Comparison of ENCODE assay signal across 1 cellular context in the genomic region with DNA sequence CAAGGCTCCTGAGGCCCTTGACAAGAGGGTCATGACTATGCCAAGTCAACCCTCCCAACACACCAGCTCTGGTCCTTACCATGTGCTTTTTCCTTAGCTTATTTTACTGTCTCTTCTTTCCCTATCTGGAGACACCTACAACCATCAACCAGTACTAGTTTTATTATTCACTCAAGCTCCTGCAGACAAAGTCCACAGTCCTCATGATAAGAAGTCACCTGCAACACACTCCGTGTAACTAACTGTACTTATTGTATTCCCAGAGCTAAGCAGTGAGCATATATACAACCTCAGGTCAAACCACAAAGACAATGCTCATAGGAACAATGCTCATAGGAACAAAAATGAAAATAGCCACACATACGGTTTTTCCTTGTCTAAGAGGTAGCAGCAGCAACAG.
TF ChIP-seq lines count a peak whose summit lies in the region.

No MANE protein-coding gene starts in this region.

TF ChIP-seq in HepG2, 621 proteins besides CTCF, POLR2A, EP300 and RAD21:
- TF ChIP-seq ZNF430 (CRISPR knock-in tag; IDR thresholded peaks at IDR 0.05) (no peak), RBM22 (optimal IDR thresholded peaks at IDR 0.05; ENCODE audit: low read length) (peak; percentile 44), RBFOX2 (IDR thresholded peaks at IDR 0.05; ENCODE audit: low read depth, low read length) (0 out of 2 replicates have a peak, but pooled peaks have one; percentile 35)
- TF ChIP-seq, protein P1, sequence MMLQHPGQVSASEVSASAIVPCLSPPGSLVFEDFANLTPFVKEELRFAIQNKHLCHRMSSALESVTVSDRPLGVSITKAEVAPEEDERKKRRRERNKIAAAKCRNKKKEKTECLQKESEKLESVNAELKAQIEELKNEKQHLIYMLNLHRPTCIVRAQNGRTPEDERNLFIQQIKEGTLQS (CRISPR knock-in tag; IDR thresholded peaks at IDR 0.05) = no peak
